In genomic region chr20:54122189-54122588, GRCh38 we compare ENCODE assay signal across 11 cellular contexts. TPM values are rescaled to one million over a fixed set of nuclear protein-coding genes. Genes with fewer than 3 reads are reported as not detected.
DNase-seq lines count a peak whose midpoint lies in the region; ATAC-seq, FAIRE-seq and TF ChIP-seq lines count a peak whose summit lies in the region.
"Had no signal": no experiment of that assay in that cellular context is flagged by ENCODE, and none has a peak within 500 bp of the region (broad histone marks: within the 10 kb centered on the region; RNA-seq: fewer than 3 reads in every experiment).

No MANE protein-coding gene starts in this region.

- H3K27me3 ChIP-seq in mammary epithelial cell (ENCODE audit: insufficient read depth, low read length): no peaks in the 10 kb centered on the region

- intact Hi-C loops in mammary epithelial cell (cut with micrococcal nuclease): no loop called here

- 71% methylated on average over 1 of the region's 1 CpG for WGBS in mammary epithelial cell (ENCODE audit: low coverage, missing lambda C conversion rate)

- DNase-seq in GM18507 (ENCODE audit: extremely low spot score, insufficient read length, low read depth) (no peak), mammary epithelial cell (peak; percentile 82), myocyte (ENCODE audit: low read depth) (peak; percentile 16), GM10248 (ENCODE audit: extremely low spot score) (no peak), islet precursor cell (no peak)
- DNase-seq in stimulated activated naive CD4-positive, alpha-beta T cell treated with Interleukin-2 at 50 U/mL for 16 hours (lab: John Stamatoyannopoulos, UW): no peak
- DNase-seq: amygdala, psoas muscle had no signal

- ATAC-seq in HG03558 (IDR thresholded peaks at IDR 0.05; ENCODE audit: extremely low read depth, unreplicated experiment) (peak; percentile 47), GM21717 (IDR thresholded peaks at IDR 0.05; ENCODE audit: unreplicated experiment) (no peak)
- ATAC-seq: left lobe of liver, psoas muscle had no signal

- no peaks in the 10 kb centered on the region for H3K9me3 ChIP-seq in mammary epithelial cell (replicated peaks; ENCODE audit: insufficient read depth, low read length)
- H3K9me3 ChIP-seq: psoas muscle had no signal

- CTCF ChIA-PET in mammary epithelial cell (lab: Charles Lee; ENCODE audit: low non-redundant PET): no interaction called here
- CTCF ChIA-PET in GM10248 (lab: Yijun Ruan, JAX): no interaction called here

- TF ChIP-seq CTCF in mammary epithelial cell (conservative IDR thresholded peaks at IDR 0.05 in 1 of 2, IDR thresholded peaks at IDR 0.05 in 1 of 2; ENCODE audit: extremely low read depth in 1 of 2, insufficient read depth in 1 of 2, low read depth in 1 of 2, low read length in 2 of 2) (no peak), GM10248 (IDR thresholded peaks at IDR 0.05; ENCODE audit: control extremely low read depth, extremely low read depth, low read depth, missing control alignments) (no peak)

- no TSS peak for BruUV-seq in mammary epithelial cell (replicated peaks; lab: Mats Ljungman, UMichigan)

- no peak overlapping the region for H2AFZ ChIP-seq in mammary epithelial cell (ENCODE audit: low read depth, low read length)

- in situ Hi-C loops in mammary epithelial cell (cut with MboI; ENCODE audit: low sequenced_read_pairs in 2 of 2): no loop called here

- H3K36me3 ChIP-seq in mammary epithelial cell (ENCODE audit: insufficient read depth, low read length): no peaks in the 10 kb centered on the region

- peak overlapping the region; percentile 64 for H3K9ac ChIP-seq in mammary epithelial cell (ENCODE audit: insufficient read depth, low read length)

- peaks cover 43% of the 10 kb centered on the region for H3K4me1 ChIP-seq in mammary epithelial cell (ENCODE audit: insufficient read depth, low read length)
- H3K4me1 ChIP-seq: psoas muscle had no signal

- H4K20me1 ChIP-seq in mammary epithelial cell (ENCODE audit: insufficient read depth, low read length): no peaks in the 10 kb centered on the region

- dilution Hi-C loops in mammary epithelial cell (cut with HindIII; ENCODE audit: low sequenced_read_pairs): no loop called here

- H3K4me3 ChIP-seq in mammary epithelial cell (replicated peaks in 1 of 3; ENCODE audit: insufficient read depth in 1 of 3, low read depth in 2 of 3, low read length in 3 of 3): no peak overlapping the region
- H3K4me3 ChIP-seq: psoas muscle had no signal

- POLR2A ChIA-PET in GM10248 (lab: Yijun Ruan, JAX): no interaction called here

- no peaks in the 10 kb centered on the region for H3K79me2 ChIP-seq in mammary epithelial cell (ENCODE audit: insufficient read depth, low read length)

- peak; percentile 67 for FAIRE-seq in GM18507 (lab: Jason Lieb, UNC)

- peak overlapping the region; percentile 60 for H3K4me2 ChIP-seq in mammary epithelial cell (ENCODE audit: insufficient read depth, low read depth, low read length)

- H3K27ac ChIP-seq in mammary epithelial cell (ENCODE audit: insufficient read depth, low read depth, low read length): peak overlapping the region; percentile 98
- H3K27ac ChIP-seq: psoas muscle had no signal

RNA-seq across cellular contexts. Expression of gene CYP24A1, which starts 51.6 kb away (rescaled TPM):
- total RNA-seq in mammary epithelial cell (1 to 10 TPM; 1.3 to 6.2 TPM), myocyte (0.10 and 0.35 TPM in 2 replicates)
- polyA plus RNA-seq in mammary epithelial cell: 4.7 TPM
- polyA minus RNA-seq in mammary epithelial cell: 8.2 TPM
- not detected for polyA plus RNA-seq in myocyte (2012)
- total RNA-seq: left lobe of liver, psoas muscle had no signal

RNA-seq across cellular contexts. Expression of gene BCAS1, which starts 51.8 kb away (rescaled TPM):
- total RNA-seq in mammary epithelial cell: not detected
- polyA plus RNA-seq in mammary epithelial cell: not detected
- polyA minus RNA-seq in mammary epithelial cell: not detected
- 5.0 and 6.3 TPM in 2 replicates for total RNA-seq in myocyte
- polyA plus RNA-seq in myocyte (2012): 20.5 TPM

Comparison
In these comparisons a context has a peak if more than half of its experiments do, and no peak if none do; other contexts are left out.
1. DNase-seq: peak in mammary epithelial cell (single experiment) and myocyte (single experiment); none in GM18507 (single experiment), GM10248 (single experiment), stimulated activated naive CD4-positive, alpha-beta T cell treated with Interleukin-2 at 50 U/mL for 16 hours (single experiment) and islet precursor cell (single experiment).